In the genomic region with DNA sequence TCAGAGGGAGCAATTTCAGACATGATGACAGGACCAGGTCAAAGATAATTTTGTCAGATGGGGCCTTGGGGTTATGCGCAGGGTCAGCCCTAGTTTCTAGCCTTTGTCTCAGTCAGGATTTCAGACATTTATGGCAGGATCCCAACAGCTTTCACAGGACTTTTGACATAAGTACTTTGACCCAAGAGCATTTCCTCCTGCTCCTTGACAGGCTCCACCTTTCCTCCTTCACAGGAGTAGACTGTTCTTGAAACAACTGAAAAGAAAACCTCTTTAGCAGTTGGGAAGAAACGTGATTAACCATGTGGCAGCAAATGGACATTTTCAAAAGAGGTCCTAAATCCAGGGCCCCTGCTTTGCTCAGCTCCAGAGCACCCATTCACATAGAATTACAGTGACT, we compare ENCODE assay signal across 18 cellular contexts.
DNase-seq lines count a peak whose midpoint lies in the region; ATAC-seq and TF ChIP-seq lines count a peak whose summit lies in the region.
"Had no signal": no experiment of that assay in that cellular context is flagged by ENCODE, and none has a peak within 500 bp of the region (broad histone marks: within the 10 kb centered on the region; RNA-seq: fewer than 3 reads in every experiment).

No MANE protein-coding gene starts in this region.

- no peaks in the 10 kb centered on the region for H3K79me2 ChIP-seq in mesendoderm (ENCODE audit: control insufficient read depth, insufficient read depth, low read length)

- H3K4me3 ChIP-seq in cardiac muscle cell = no peak overlapping the region
- H3K4me3 ChIP-seq in right atrium auricular region = no peak overlapping the region
- no peak overlapping the region for H3K4me3 ChIP-seq in mesendoderm (ENCODE audit: low read length)
- H3K4me3 ChIP-seq in upper lobe of right lung = no peak overlapping the region
- no peak overlapping the region for H3K4me3 ChIP-seq in gastroesophageal sphincter
- H3K4me3 ChIP-seq: BLaER1, GM23248 had no signal

- no peaks in the 10 kb centered on the region for H3K79me1 ChIP-seq in mesendoderm (ENCODE audit: low read length)

- H3K9me3 ChIP-seq in cardiac muscle cell (ENCODE audit: low read depth) (no peaks in the 10 kb centered on the region), right atrium auricular region (no peaks in the 10 kb centered on the region), upper lobe of right lung (no peaks in the 10 kb centered on the region), gastroesophageal sphincter (no peaks in the 10 kb centered on the region)
- H3K9me3 ChIP-seq: BLaER1, Caco-2 had no signal

- no peak overlapping the region for H3K18ac ChIP-seq in mesendoderm (ENCODE audit: low read length)

- no peaks in the 10 kb centered on the region for H3K27me3 ChIP-seq in cardiac muscle cell
- no peaks in the 10 kb centered on the region for H3K27me3 ChIP-seq in right atrium auricular region
- H3K27me3 ChIP-seq in mesendoderm (ENCODE audit: insufficient read depth, low read length, poor library complexity) = no peaks in the 10 kb centered on the region
- no peaks in the 10 kb centered on the region for H3K27me3 ChIP-seq in upper lobe of right lung
- no peaks in the 10 kb centered on the region for H3K27me3 ChIP-seq in gastroesophageal sphincter
- H3K27me3 ChIP-seq: BLaER1 had no signal

- H3K56ac ChIP-seq in mesendoderm (ENCODE audit: low read length) = no peak overlapping the region

- H3K4me1 ChIP-seq in cardiac muscle cell (ENCODE audit: low read depth) = peaks cover 35% of the 10 kb centered on the region
- no peaks in the 10 kb centered on the region for H3K4me1 ChIP-seq in right atrium auricular region
- H3K4me1 ChIP-seq in mesendoderm (ENCODE audit: control insufficient read depth, low read depth, low read length) = peaks cover 3% of the 10 kb centered on the region
- H3K4me1 ChIP-seq in upper lobe of right lung = no peaks in the 10 kb centered on the region
- H3K4me1 ChIP-seq in gastroesophageal sphincter = peaks cover 0 to 9% (median 0%) of the 10 kb centered on the region in 3 donors
- H3K4me1 ChIP-seq: BLaER1, Caco-2 had no signal

- no peak overlapping the region for H4K8ac ChIP-seq in mesendoderm (ENCODE audit: low read depth, low read length)

- H4K5ac ChIP-seq in mesendoderm (ENCODE audit: low read length) = no peak overlapping the region

- TF ChIP-seq CTCF in cardiac muscle cell (IDR thresholded peaks at IDR 0.05; ENCODE audit: low read depth, low read length) = no peak
- TF ChIP-seq CTCF in right atrium auricular region (IDR thresholded peaks at IDR 0.05) = no peak
- no peak for TF ChIP-seq CTCF in upper lobe of right lung (IDR thresholded peaks at IDR 0.05)
- no peak for TF ChIP-seq CTCF in gastroesophageal sphincter (IDR thresholded peaks at IDR 0.05)

- H3K4me2 ChIP-seq in mesendoderm (ENCODE audit: low read length) = no peak overlapping the region
- H3K4me2 ChIP-seq: BLaER1 had no signal

- ATAC-seq in upper lobe of right lung (peak; percentile 60), esophagus mucosa (no peak), gastroesophageal sphincter (no peak)
- ATAC-seq: CD8-positive, alpha-beta T cell; HCT116 had no signal

- H3K27ac ChIP-seq in cardiac muscle cell = peak overlapping the region; percentile 72
- no peak overlapping the region for H3K27ac ChIP-seq in right atrium auricular region
- H3K27ac ChIP-seq in mesendoderm (ENCODE audit: low read depth, low read length) = no peak overlapping the region
- no peak overlapping the region for H3K27ac ChIP-seq in upper lobe of right lung
- no peak overlapping the region for H3K27ac ChIP-seq in gastroesophageal sphincter
- H3K27ac ChIP-seq: 22Rv1, BLaER1, C4-2B, GM23248 had no signal

- no peak for TF ChIP-seq POLR2A in gastroesophageal sphincter (IDR thresholded peaks at IDR 0.05)

- H3K4ac ChIP-seq in mesendoderm (ENCODE audit: low read depth, low read length) = no peak overlapping the region

- no peak for DNase-seq in cardiac muscle cell (ENCODE audit: low read depth in 1 of 2, low spot score in 1 of 2)
- no peak for DNase-seq in right atrium auricular region (ENCODE audit: low spot score)
- DNase-seq in mesendoderm = no peak
- no peak for DNase-seq in upper lobe of right lung
- DNase-seq: Caco-2; CD4-positive, CD25-positive, alpha-beta regulatory T cell; CD8-positive, alpha-beta T cell; DMS153; DND-41; GM23248; H7; HFFc6 had no signal

- TF ChIP-seq EP300 in gastroesophageal sphincter (IDR thresholded peaks at IDR 0.05) = no peak

- H3K36me3 ChIP-seq in cardiac muscle cell = no peaks in the 10 kb centered on the region
- H3K36me3 ChIP-seq in right atrium auricular region = no peaks in the 10 kb centered on the region
- no peaks in the 10 kb centered on the region for H3K36me3 ChIP-seq in mesendoderm (ENCODE audit: control insufficient read depth, insufficient read depth, low read length)
- H3K36me3 ChIP-seq in upper lobe of right lung = no peaks in the 10 kb centered on the region
- no peaks in the 10 kb centered on the region for H3K36me3 ChIP-seq in gastroesophageal sphincter
- H3K36me3 ChIP-seq: BLaER1 had no signal

- H2AK5ac ChIP-seq in mesendoderm (ENCODE audit: low read length) = no peak overlapping the region

- H3K9ac ChIP-seq in mesendoderm (ENCODE audit: low read length) = no peak overlapping the region
- H3K9ac ChIP-seq: BLaER1, GM23248 had no signal

- H3K23ac ChIP-seq in mesendoderm (ENCODE audit: low read length) = peak overlapping the region; percentile 17

- no CpG with 5 or more reads among the region's 2 CpGs for WGBS in mesendoderm (ENCODE audit: extremely low coverage, insufficient coverage, low lambda C conversion rate)
- WGBS in gastroesophageal sphincter (ENCODE audit: low coverage in 1 of 2), 2 donors = 72 to 73% methylated on average over 2 of the region's 2 CpGs

- no peak overlapping the region for H2BK5ac ChIP-seq in mesendoderm (ENCODE audit: low read length)

- H2BK15ac ChIP-seq in mesendoderm (replicated peaks; ENCODE audit: low read depth) = no peak overlapping the region

- intact Hi-C loops in upper lobe of right lung (cut with DNase I) = no loop called here

- H2BK120ac ChIP-seq in mesendoderm (ENCODE audit: low read depth, low read length) = no peak overlapping the region
